Comparison of ENCODE assay signal across 20 cellular contexts in genomic region chr7:66176914-66177313, GRCh38.
"Had no signal": no experiment of that assay in that cellular context is flagged by ENCODE, and none has a peak within 500 bp of the region (broad histone marks: within the 10 kb centered on the region; RNA-seq: fewer than 3 reads in every experiment).

No MANE protein-coding gene starts in this region.

- H3K9me3 ChIP-seq: pancreas, prostate gland, testis, uterus had no signal

- H3K4me3 ChIP-seq: hepatocyte, pancreas, prostate gland, testis, uterus had no signal

- H3K4me1 ChIP-seq: pancreas, prostate gland, testis, uterus had no signal

- H2AFZ ChIP-seq: hepatocyte had no signal

- H3K79me2 ChIP-seq: hepatocyte had no signal

- H3K4me2 ChIP-seq: hepatocyte had no signal

- H3K27ac ChIP-seq: brain microvascular endothelial cell, hepatocyte, pancreas, prostate gland, testis, uterus had no signal

- H3K36me3 ChIP-seq: brain microvascular endothelial cell, pancreas, prostate gland, uterus had no signal

- H3K27me3 ChIP-seq: brain microvascular endothelial cell, hepatocyte, pancreas, testis, uterus had no signal

- DNase-seq: activated CD4-positive, alpha-beta T cell treated with anti-CD3 and anti-CD28 coated beads for 4 hours; activated CD4-positive, alpha-beta T cell treated with anti-CD3 and anti-CD28 coated beads, Interleukin-2, amount 50 U/mL, for 4 hours; activated CD8-positive, alpha-beta memory T cell treated with anti-CD3 and anti-CD28 coated beads for 24 hours; activated effector memory CD4-positive, alpha-beta T cell treated with Interleukin-2 at 50 U/mL for 16 hours; activated naive CD4-positive, alpha-beta T cell treated with anti-CD3 and anti-CD28 coated beads for 36 hours; activated naive CD8-positive, alpha-beta T cell treated with anti-CD3 and anti-CD28 coated beads for 36 hours; brain microvascular endothelial cell; caudate nucleus; glutamatergic neuron; islet precursor cell; naive thymus-derived CD4-positive, alpha-beta T cell; nucleus accumbens; pancreas; stimulated activated CD4-positive, alpha-beta T cell treated with anti-CD3 and anti-CD28 coated beads, Interleukin-12 subunit alpha, Interleukin-12 subunit beta, amount 100 ng/mL, for 4 hours; stimulated activated CD4-positive, alpha-beta T cell treated with anti-CD3 and anti-CD28 coated beads, Interleukin-4, amount 100 ng/mL, for 1 hour; stimulated activated naive CD8-positive, alpha-beta T cell treated with anti-CD3 and anti-CD28 coated beads, Interleukin-15, Interleukin-2, amounts not matched to agents 100 U/mL and 50 U/mL, for 24 hours; testis; uterus had no signal

- ATAC-seq: naive thymus-derived CD4-positive, alpha-beta T cell; pancreas; stimulated activated naive CD8-positive, alpha-beta T cell treated with anti-CD3 and anti-CD28 coated beads, Interleukin-15, Interleukin-2, amounts not matched to agents 100 U/mL and 50 U/mL, for 24 hours had no signal
